Comparison of ENCODE assay signal across 8 cellular contexts in the genomic region with DNA sequence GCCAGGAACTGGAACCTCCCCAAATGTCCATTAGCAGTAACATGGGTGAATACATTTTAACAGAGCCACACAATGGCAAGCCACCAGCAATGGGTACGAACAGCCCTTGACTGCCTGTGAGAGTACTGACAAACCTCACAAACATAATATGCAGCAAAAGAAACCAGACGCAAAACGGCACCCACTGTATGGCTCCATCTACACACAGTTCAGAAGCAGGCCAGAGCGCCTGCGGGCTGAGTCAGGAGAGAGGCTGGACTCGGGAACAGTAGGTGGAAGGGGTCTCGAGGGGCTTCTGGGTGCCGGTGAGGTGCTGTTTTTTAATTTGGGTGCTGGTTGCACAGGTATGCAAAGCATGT.
DNase-seq lines count a peak whose midpoint lies in the region; ATAC-seq, FAIRE-seq and TF ChIP-seq lines count a peak whose summit lies in the region.
"Had no signal": no experiment of that assay in that cellular context is flagged by ENCODE, and none has a peak within 500 bp of the region (broad histone marks: within the 10 kb centered on the region; RNA-seq: fewer than 3 reads in every experiment).

No MANE protein-coding gene starts in this region.

- H2BK5ac ChIP-seq in IMR-90 (ENCODE audit: low read depth, low read length, poor library complexity, severe bottlenecking), result no peak overlapping the region

- H3K27ac ChIP-seq in IMR-90 (ENCODE audit: insufficient read depth, low read length) (no peak overlapping the region), iPS-20b (ENCODE audit: low read length) (no peak overlapping the region)

- H3K4ac ChIP-seq in IMR-90 (ENCODE audit: low read depth, low read length), result peak overlapping the region; percentile 3; the same call in 1 of the 2 replicates

- H3K27me3 ChIP-seq in IMR-90 (ENCODE audit: control insufficient read depth, insufficient read depth, low read length) (no peaks in the 10 kb centered on the region), iPS-20b (ENCODE audit: insufficient read depth, low read length) (peaks cover 30% of the 10 kb centered on the region)

- TF ChIP-seq POLR2A in IMR-90 (IDR thresholded peaks at IDR 0.05; ENCODE audit: low read depth, low read length), result no peak

- H3K9ac ChIP-seq in IMR-90 (ENCODE audit: low read depth, low read length) (no peak overlapping the region), iPS-20b (ENCODE audit: low read depth, low read length) (peak overlapping the region; percentile 16; the same call in 1 of the 2 replicates)

- H4K91ac ChIP-seq in IMR-90 (ENCODE audit: insufficient read depth, low read depth, low read length), result no peak overlapping the region

- peaks cover 9% of the 10 kb centered on the region; the same call in 1 of the 2 replicates for H3K9me1 ChIP-seq in IMR-90 (ENCODE audit: insufficient read depth, low read length)

- POLR2A ChIA-PET in IMR-90 (lab: Charles Lee; ENCODE audit: unreplicated experiment), result no interaction called here
- POLR2A ChIA-PET in activated CD8-positive, alpha-beta T cell treated with anti-CD3 and anti-CD28 coated beads, Interleukin-2, amount 10 ng/mL, durations not matched to agents 7 days and 5 days (lab: Charles Lee), result interaction anchor here (1.4 to 13.9 kb wide), 2 partner anchors 13 to 78 kb away, joined by 7 to 163 read pairs; a partner anchor contains a TSS

- H3K9me3 Mint-ChIP-seq in activated CD8-positive, alpha-beta T cell treated with anti-CD3 and anti-CD28 coated beads, Interleukin-2, amount 10 ng/mL, durations not matched to agents 7 days and 5 days (ENCODE audit: insufficient read depth), result no peaks in the 10 kb centered on the region
- no peaks in the 10 kb centered on the region for H3K9me3 Mint-ChIP-seq in stimulated activated naive B cell treated with anti-CD40 and anti-IgM and Interleukin-4, amounts not matched to agents 10 μg/mL and 1 μg/mL and 100 μg/mL, for 72 hours

- H2AFZ ChIP-seq in IMR-90 (replicated peaks; ENCODE audit: low read length, poor library complexity), result no peak overlapping the region

- H3K18ac ChIP-seq in IMR-90 (ENCODE audit: low read depth, low read length), result no peak overlapping the region

- no TSS peak for BruUV-seq in IMR-90 (replicated peaks; lab: Mats Ljungman, UMichigan)

- ATAC-seq in IMR-90 (ENCODE audit: low read depth), result no peak
- no peak for ATAC-seq in activated CD8-positive, alpha-beta T cell treated with anti-CD3 and anti-CD28 coated beads, Interleukin-2, amount 10 ng/mL, durations not matched to agents 7 days and 5 days
- no peak for ATAC-seq in stimulated activated naive B cell treated with anti-CD40 and anti-IgM and Interleukin-4, amounts not matched to agents 10 μg/mL and 1 μg/mL and 100 μg/mL, for 72 hours (replicated peaks)

- FAIRE-seq in urothelium cell line (lab: Jason Lieb, UNC), result no peak

- H3K23ac ChIP-seq in IMR-90 (ENCODE audit: low read depth, low read length), result peak overlapping the region; percentile 32

- H3K4me2 ChIP-seq in IMR-90 (ENCODE audit: low read depth, low read length), result no peak overlapping the region

- in situ Hi-C loops in IMR-90 (cut with MboI; ENCODE audit: low sequenced_read_pairs), result no loop called here

- H3K14ac ChIP-seq in IMR-90 (replicated peaks; ENCODE audit: low read depth, low read length), result no peak overlapping the region

- H3K4me3 Mint-ChIP-seq in activated CD8-positive, alpha-beta T cell treated with anti-CD3 and anti-CD28 coated beads, Interleukin-2, amount 10 ng/mL, durations not matched to agents 7 days and 5 days, result peak overlapping the region; percentile 72
- H3K4me3 Mint-ChIP-seq in stimulated activated naive B cell treated with anti-CD40 and anti-IgM and Interleukin-4, amounts not matched to agents 10 μg/mL and 1 μg/mL and 100 μg/mL, for 72 hours, result peak overlapping the region; percentile 30 to 39

- no peak overlapping the region for H2AK9ac ChIP-seq in IMR-90 (replicated peaks; ENCODE audit: low read depth, low read length, poor library complexity)

- no peak overlapping the region for H2BK20ac ChIP-seq in IMR-90 (ENCODE audit: low read depth, low read length)

- no peak overlapping the region for H3K56ac ChIP-seq in IMR-90 (ENCODE audit: extremely low read depth, insufficient read depth, low read length)

- H3K36me3 ChIP-seq in IMR-90 (ENCODE audit: control insufficient read depth, insufficient read depth, low read length) (no peaks in the 10 kb centered on the region), iPS-20b (ENCODE audit: insufficient read depth, low read depth, low read length) (no peaks in the 10 kb centered on the region)

- no peak overlapping the region for H3K4me3 ChIP-seq in IMR-90 (ENCODE audit: insufficient read depth, low read depth, low read length)
- no peak overlapping the region; the same call in 1 of the 2 replicates for H3K4me3 ChIP-seq in iPS-20b (ENCODE audit: low read length)

- H3K4me1 Mint-ChIP-seq in activated CD8-positive, alpha-beta T cell treated with anti-CD3 and anti-CD28 coated beads, Interleukin-2, amount 10 ng/mL, durations not matched to agents 7 days and 5 days (ENCODE audit: low read depth), result peaks cover 40% of the 10 kb centered on the region
- peaks cover 3 to 6% of the 10 kb centered on the region in 2 donors for H3K4me1 Mint-ChIP-seq in stimulated activated naive B cell treated with anti-CD40 and anti-IgM and Interleukin-4, amounts not matched to agents 10 μg/mL and 1 μg/mL and 100 μg/mL, for 72 hours

- H3K4me1 ChIP-seq in IMR-90 (ENCODE audit: control insufficient read depth, insufficient read depth, low read length) (peaks cover 4% of the 10 kb centered on the region), iPS-20b (ENCODE audit: insufficient read depth, low read length) (no peaks in the 10 kb centered on the region; the same call in 1 of the 2 replicates)

- H3K36me3 Mint-ChIP-seq in activated CD8-positive, alpha-beta T cell treated with anti-CD3 and anti-CD28 coated beads, Interleukin-2, amount 10 ng/mL, durations not matched to agents 7 days and 5 days (ENCODE audit: low read depth), result no peaks in the 10 kb centered on the region
- no peaks in the 10 kb centered on the region for H3K36me3 Mint-ChIP-seq in stimulated activated naive B cell treated with anti-CD40 and anti-IgM and Interleukin-4, amounts not matched to agents 10 μg/mL and 1 μg/mL and 100 μg/mL, for 72 hours

- no peak for TF ChIP-seq RAD21 in IMR-90 (IDR thresholded peaks at IDR 0.05; ENCODE audit: low read length)

- 0 out of 4 replicates have a peak overlapping the region, but pooled peaks of 1 of the 2 experiments have one; percentile 85 for H4K8ac ChIP-seq in IMR-90 (ENCODE audit: low read depth in 2 of 2, low read length in 2 of 2)

- H4K20me1 ChIP-seq in IMR-90 (ENCODE audit: insufficient read depth, low read length), result no peaks in the 10 kb centered on the region

- no peaks in the 10 kb centered on the region for H3K27me3 Mint-ChIP-seq in activated CD8-positive, alpha-beta T cell treated with anti-CD3 and anti-CD28 coated beads, Interleukin-2, amount 10 ng/mL, durations not matched to agents 7 days and 5 days (ENCODE audit: low read depth)
- H3K27me3 Mint-ChIP-seq in stimulated activated naive B cell treated with anti-CD40 and anti-IgM and Interleukin-4, amounts not matched to agents 10 μg/mL and 1 μg/mL and 100 μg/mL, for 72 hours, result peaks cover 12 to 40% of the 10 kb centered on the region in 2 donors

- 0 out of 2 replicates have a peak overlapping the region, but pooled peaks have one; percentile 0 for H2AK5ac ChIP-seq in IMR-90 (ENCODE audit: low read depth, low read length)

- dilution Hi-C loops in IMR-90 (cut with HindIII; ENCODE audit: low sequenced_read_pairs, unreplicated experiment), result no loop called here

- H4K5ac ChIP-seq in IMR-90 (ENCODE audit: low read depth, low read length), result no peak overlapping the region

- no peaks in the 10 kb centered on the region for H3K79me1 ChIP-seq in IMR-90 (ENCODE audit: low read depth in 1 of 2, low read length in 2 of 2)

- H3K9me3 ChIP-seq in IMR-90 (ENCODE audit: control insufficient read depth, insufficient read depth, low read length) (no peaks in the 10 kb centered on the region), iPS-20b (ENCODE audit: insufficient read depth, low read depth, low read length) (no peaks in the 10 kb centered on the region)

- no CpG with 5 or more reads among the region's 8 CpGs for WGBS in IMR-90 (ENCODE audit: extremely low coverage in 2 of 2, insufficient read length in 1 of 2), 2 experiments

- no peak overlapping the region for H2BK15ac ChIP-seq in IMR-90 (ENCODE audit: low read depth, low read length)

- intact Hi-C loops in IMR-90 (cut with micrococcal nuclease), result no loop called here

- H3K27ac Mint-ChIP-seq in activated CD8-positive, alpha-beta T cell treated with anti-CD3 and anti-CD28 coated beads, Interleukin-2, amount 10 ng/mL, durations not matched to agents 7 days and 5 days, result peak overlapping the region; percentile 81
- H3K27ac Mint-ChIP-seq in stimulated activated naive B cell treated with anti-CD40 and anti-IgM and Interleukin-4, amounts not matched to agents 10 μg/mL and 1 μg/mL and 100 μg/mL, for 72 hours, result no peak overlapping the region

- no peak for DNase-seq in IMR-90
- no peak for DNase-seq in activated CD8-positive, alpha-beta T cell treated with anti-CD3 and anti-CD28 coated beads, Interleukin-2, amount 10 ng/mL, durations not matched to agents 7 days and 5 days
- no peak for DNase-seq in stimulated activated naive B cell treated with anti-CD40 and anti-IgM and Interleukin-4, amounts not matched to agents 10 μg/mL and 1 μg/mL and 100 μg/mL, for 72 hours
- DNase-seq in hepatic stellate cell (ENCODE audit: low spot score), result no peak
- no peak for DNase-seq in kidney glomerular epithelial cell (lab: John Stamatoyannopoulos, UW)
- no peak for DNase-seq in urothelium cell line (ENCODE audit: low spot score)
- DNase-seq: NCI-H446 had no signal

- CTCF ChIA-PET in IMR-90 (lab: Yijun Ruan, JAX), result no interaction called here
- CTCF ChIA-PET in activated CD8-positive, alpha-beta T cell treated with anti-CD3 and anti-CD28 coated beads, Interleukin-2, amount 10 ng/mL, durations not matched to agents 7 days and 5 days (lab: Charles Lee), result interaction anchor here (1.2 to 15.6 kb wide), 3 partner anchors 13 to 91 kb away, joined by 4 to 188 read pairs (median 26); a partner anchor contains a TSS

- no peak overlapping the region for H2BK120ac ChIP-seq in IMR-90 (ENCODE audit: low read depth, low read length)

- no peak for TF ChIP-seq CTCF in IMR-90 (conservative IDR thresholded peaks at IDR 0.05; ENCODE audit: low read depth, low read length)

TF ChIP-seq in IMR-90, 13 proteins besides CTCF, POLR2A, EP300 and RAD21 (continues in another document):
- TF ChIP-seq NFE2L2 (IDR thresholded peaks at IDR 0.05; ENCODE audit: low read depth, low read length) (no peak), FOS (IDR thresholded peaks at IDR 0.05; ENCODE audit: low read depth, low read length) (no peak), MAZ (IDR thresholded peaks at IDR 0.05; ENCODE audit: borderline replicate concordance, low read depth, low read length) (no peak)
